In the genomic region with DNA sequence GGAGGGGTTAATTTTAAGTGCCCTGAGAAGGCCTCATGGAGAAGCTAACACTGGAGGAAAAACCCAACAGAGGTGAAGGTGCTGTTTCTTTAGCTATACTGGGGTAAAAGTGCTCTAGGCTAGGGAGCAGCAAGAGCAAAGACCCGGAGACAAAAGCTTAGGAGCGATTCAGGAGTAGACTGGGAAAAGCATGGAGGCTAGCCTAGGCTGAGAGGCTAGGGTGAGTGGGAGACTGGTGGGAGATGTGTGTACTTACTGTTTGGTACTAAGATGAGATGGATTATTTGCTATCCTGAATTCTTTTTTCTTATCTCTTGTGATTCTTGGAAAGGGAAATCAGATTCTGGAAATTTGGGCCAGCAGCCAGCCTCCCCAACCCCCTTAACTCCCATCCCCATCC, we compare ENCODE assay signal across 9 cellular contexts. TPM values are rescaled to one million over a fixed set of nuclear protein-coding genes. Genes with fewer than 3 reads are reported as not detected.
DNase-seq lines count a peak whose midpoint lies in the region; ATAC-seq and TF ChIP-seq lines count a peak whose summit lies in the region.
"Had no signal": no experiment of that assay in that cellular context is flagged by ENCODE, and none has a peak within 500 bp of the region (broad histone marks: within the 10 kb centered on the region; RNA-seq: fewer than 3 reads in every experiment).

No MANE protein-coding gene starts in this region.

- H3K4me3 Mint-ChIP-seq in GM23338: peak overlapping the region; percentile 97
- H3K4me3 Mint-ChIP-seq in endodermal cell: peak overlapping the region; percentile 93

- H3K27me3 Mint-ChIP-seq in GM23338 (ENCODE audit: insufficient read depth, low read depth, poor library complexity) (peaks cover 12% of the 10 kb centered on the region), endodermal cell (ENCODE audit: insufficient read depth) (no peaks in the 10 kb centered on the region)

- H3F3A ChIP-seq in GM23338 (replicated peaks; ENCODE audit: low read depth): no peaks in the 10 kb centered on the region

- no peak for ATAC-seq in GM23338
- no peak for ATAC-seq in GM18861 (IDR thresholded peaks at IDR 0.05; ENCODE audit: unreplicated experiment)

- H3K4me1 Mint-ChIP-seq in GM23338 (peaks cover 25% of the 10 kb centered on the region), endodermal cell (peaks cover 23% of the 10 kb centered on the region)

- H3K27ac ChIP-seq in GM23338 (ENCODE audit: low read depth) (no peak overlapping the region; the same call in 1 of the 2 replicates), OCI-LY3 (ENCODE audit: low read length) (no peak overlapping the region), endodermal cell (ENCODE audit: low read depth, low read length) (no peak overlapping the region), parathyroid adenoma (peak overlapping the region; percentile 68)

- H3K36me3 ChIP-seq in GM23338 (ENCODE audit: insufficient read depth) (no peaks in the 10 kb centered on the region), OCI-LY3 (replicated peaks; ENCODE audit: low read depth, low read length) (peaks cover 18% of the 10 kb centered on the region), endodermal cell (ENCODE audit: control insufficient read depth, insufficient read depth, low read length) (peaks cover 20% of the 10 kb centered on the region), parathyroid adenoma (ENCODE audit: control insufficient read depth, insufficient read depth, low read length) (no peaks in the 10 kb centered on the region)

- H3K9me3 Mint-ChIP-seq in GM23338: no peaks in the 10 kb centered on the region
- peaks cover 2% of the 10 kb centered on the region for H3K9me3 Mint-ChIP-seq in endodermal cell

- H3K79me2 ChIP-seq in GM23338 (replicated peaks; ENCODE audit: insufficient read depth): peaks cover 66% of the 10 kb centered on the region
- peaks cover 67% of the 10 kb centered on the region for H3K79me2 ChIP-seq in OCI-LY3 (ENCODE audit: low read length)
- peaks cover 50% of the 10 kb centered on the region for H3K79me2 ChIP-seq in parathyroid adenoma

- H3K9me3 ChIP-seq in OCI-LY3 (ENCODE audit: insufficient read depth, low read length) (no peaks in the 10 kb centered on the region), endodermal cell (ENCODE audit: control insufficient read depth, low read length) (no peaks in the 10 kb centered on the region), parathyroid adenoma (ENCODE audit: control insufficient read depth, low read length) (no peaks in the 10 kb centered on the region)

- peak overlapping the region; percentile 80 for H3K4me2 ChIP-seq in GM23338
- peak overlapping the region; percentile 86 for H3K4me2 ChIP-seq in OCI-LY3 (ENCODE audit: low read length)
- H3K4me2 ChIP-seq in parathyroid adenoma (ENCODE audit: low read length): peak overlapping the region; percentile 91

- 56 to 76% methylated on average over 2 of the region's 2 CpGs for WGBS in endodermal cell (ENCODE audit: insufficient coverage in 1 of 2, insufficient read length in 1 of 2), 2 experiments

- H3K36me3 Mint-ChIP-seq in GM23338 (ENCODE audit: low read depth) (peaks cover 12% of the 10 kb centered on the region), endodermal cell (ENCODE audit: low read depth) (peaks cover 20% of the 10 kb centered on the region)

- H2AFZ ChIP-seq in GM23338: no peak overlapping the region
- no peak overlapping the region for H2AFZ ChIP-seq in OCI-LY3 (ENCODE audit: low read depth, low read length)
- no peak overlapping the region for H2AFZ ChIP-seq in parathyroid adenoma

- TF ChIP-seq CTCF in GM23338 (conservative IDR thresholded peaks at IDR 0.05; ENCODE audit: low read depth in 2 of 2) (no peak), OCI-LY3 (IDR thresholded peaks at IDR 0.05; ENCODE audit: low read depth, low read length) (no peak), endodermal cell (conservative IDR thresholded peaks at IDR 0.05) (no peak), parathyroid adenoma (IDR thresholded peaks at IDR 0.05) (no peak)

- H3K9ac ChIP-seq in OCI-LY3 (ENCODE audit: low read length) (peak overlapping the region; percentile 83; the same call in 1 of the 2 replicates), endodermal cell (ENCODE audit: extremely low read depth, low read length, poor library complexity, severe bottlenecking) (no peak overlapping the region), parathyroid adenoma (no peak overlapping the region)

- H3K9me2 ChIP-seq in GM23338 (ENCODE audit: insufficient read depth): no peaks in the 10 kb centered on the region

- H4K20me1 ChIP-seq in GM23338 (replicated peaks; ENCODE audit: insufficient read depth) (peaks cover 29% of the 10 kb centered on the region), OCI-LY3 (ENCODE audit: insufficient read depth, low read length) (peaks cover 9% of the 10 kb centered on the region; the same call in 1 of the 2 replicates)

- peak overlapping the region; percentile 2; the same call in 1 of the 2 replicates for H3K27ac Mint-ChIP-seq in GM23338
- peak overlapping the region; percentile 28 for H3K27ac Mint-ChIP-seq in endodermal cell

- DNase-seq in GM23338 (ENCODE audit: low spot score): peak; percentile 49
- peak; percentile 50 for DNase-seq in endodermal cell
- no peak for DNase-seq in NCI-H2081 treated with DMSO at 0.1 percent for 48 hours (lab: John Stamatoyannopoulos, UW)
- no peak for DNase-seq in AG08396 (ENCODE audit: low spot score)
- DNase-seq: hypothalamus, NCI-H2171 had no signal

- H3K4me1 ChIP-seq in GM23338 (ENCODE audit: insufficient read depth) (peaks cover 20% of the 10 kb centered on the region), OCI-LY3 (ENCODE audit: low read length) (peaks cover 17% of the 10 kb centered on the region), endodermal cell (ENCODE audit: control insufficient read depth, insufficient read depth, low read length) (no peaks in the 10 kb centered on the region), parathyroid adenoma (peaks cover 38% of the 10 kb centered on the region)

- H3K27me3 ChIP-seq in GM23338 (ENCODE audit: insufficient read depth): no peaks in the 10 kb centered on the region
- no peaks in the 10 kb centered on the region for H3K27me3 ChIP-seq in OCI-LY3 (ENCODE audit: low read depth, low read length)
- H3K27me3 ChIP-seq in endodermal cell (ENCODE audit: control insufficient read depth, insufficient read depth, low read length, poor library complexity, severe bottlenecking): no peaks in the 10 kb centered on the region
- H3K27me3 ChIP-seq in parathyroid adenoma (ENCODE audit: control insufficient read depth, insufficient read depth, low read length): no peaks in the 10 kb centered on the region

- H3K4me3 ChIP-seq in GM23338: peak overlapping the region; percentile 96
- H3K4me3 ChIP-seq in OCI-LY3 (ENCODE audit: low read length): peak overlapping the region; percentile 92
- peak overlapping the region; percentile 92 for H3K4me3 ChIP-seq in endodermal cell (ENCODE audit: low read length)
- peak overlapping the region; percentile 92 for H3K4me3 ChIP-seq in parathyroid adenoma (ENCODE audit: low read depth, low read length)

TF ChIP-seq in GM23338, 12 proteins besides CTCF, POLR2A, EP300 and RAD21:
- TF ChIP-seq EZH2 (IDR thresholded peaks at IDR 0.05; ENCODE audit: low read depth, unreplicated experiment) (no peak), ZNF114 (CRISPR knock-in tag; IDR thresholded peaks at IDR 0.05) (no peak), CREB1 (CRISPR knock-in tag; IDR thresholded peaks at IDR 0.05; ENCODE audit: low read depth) (no peak)
- TF ChIP-seq, protein P1, sequence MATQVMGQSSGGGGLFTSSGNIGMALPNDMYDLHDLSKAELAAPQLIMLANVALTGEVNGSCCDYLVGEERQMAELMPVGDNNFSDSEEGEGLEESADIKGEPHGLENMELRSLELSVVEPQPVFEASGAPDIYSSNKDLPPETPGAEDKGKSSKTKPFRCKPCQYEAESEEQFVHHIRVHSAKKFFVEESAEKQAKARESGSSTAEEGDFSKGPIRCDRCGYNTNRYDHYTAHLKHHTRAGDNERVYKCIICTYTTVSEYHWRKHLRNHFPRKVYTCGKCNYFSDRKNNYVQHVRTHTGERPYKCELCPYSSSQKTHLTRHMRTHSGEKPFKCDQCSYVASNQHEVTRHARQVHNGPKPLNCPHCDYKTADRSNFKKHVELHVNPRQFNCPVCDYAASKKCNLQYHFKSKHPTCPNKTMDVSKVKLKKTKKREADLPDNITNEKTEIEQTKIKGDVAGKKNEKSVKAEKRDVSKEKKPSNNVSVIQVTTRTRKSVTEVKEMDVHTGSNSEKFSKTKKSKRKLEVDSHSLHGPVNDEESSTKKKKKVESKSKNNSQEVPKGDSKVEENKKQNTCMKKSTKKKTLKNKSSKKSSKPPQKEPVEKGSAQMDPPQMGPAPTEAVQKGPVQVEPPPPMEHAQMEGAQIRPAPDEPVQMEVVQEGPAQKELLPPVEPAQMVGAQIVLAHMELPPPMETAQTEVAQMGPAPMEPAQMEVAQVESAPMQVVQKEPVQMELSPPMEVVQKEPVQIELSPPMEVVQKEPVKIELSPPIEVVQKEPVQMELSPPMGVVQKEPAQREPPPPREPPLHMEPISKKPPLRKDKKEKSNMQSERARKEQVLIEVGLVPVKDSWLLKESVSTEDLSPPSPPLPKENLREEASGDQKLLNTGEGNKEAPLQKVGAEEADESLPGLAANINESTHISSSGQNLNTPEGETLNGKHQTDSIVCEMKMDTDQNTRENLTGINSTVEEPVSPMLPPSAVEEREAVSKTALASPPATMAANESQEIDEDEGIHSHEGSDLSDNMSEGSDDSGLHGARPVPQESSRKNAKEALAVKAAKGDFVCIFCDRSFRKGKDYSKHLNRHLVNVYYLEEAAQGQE (IDR thresholded peaks at IDR 0.05; ENCODE audit: unreplicated experiment): no peak

RNA-seq across cellular contexts. Expression of a gene that starts 2.0 kb away (rescaled TPM):
- total RNA-seq in GM23338 (2014; rRNA removed; shearing (Covaris generic)): 97.5 and 104 TPM in 2 replicates
- polyA plus RNA-seq in GM23338 (2016; fragmentation: Nextera tagmentation; extraction: Ambion mirVana): 39.2 and 48.9 TPM in 2 replicates
- total RNA-seq in endodermal cell: 10 to 100 TPM; 62.5 to 72.3 TPM
- 49.6 TPM for polyA plus RNA-seq in endodermal cell (2013, experiment 1 of 2)
- 46.1 TPM for polyA plus RNA-seq in endodermal cell (2013, experiment 2 of 2)

Comparison
In these comparisons a context has a peak if more than half of its experiments do, and no peak if none do; other contexts are left out.
1. DNase-seq: peak in GM23338 (single experiment) and endodermal cell (single experiment); none in NCI-H2081 treated with DMSO at 0.1 percent for 48 hours (single experiment) and AG08396 (single experiment).
2. Peak in every context shown above with its lines, with median percentiles within 50 percentile points of each other: H3K4me2 ChIP-seq and H3K4me3 ChIP-seq.